Comparison of ENCODE assay signal across 7 cellular contexts in genomic region chr4:82360298-82361177, GRCh38. TPM values are rescaled to one million over a fixed set of nuclear protein-coding genes. Genes with fewer than 3 reads are reported as not detected.
DNase-seq lines count a peak whose midpoint lies in the region; ATAC-seq, FAIRE-seq and TF ChIP-seq lines count a peak whose summit lies in the region.

No MANE protein-coding gene starts in this region.

- peaks cover 27 to 58% of the 10 kb centered on the region in 2 donors for H3K36me3 Mint-ChIP-seq in activated naive CD4-positive, alpha-beta T cell treated with anti-CD3 and anti-CD28 coated beads, Interleukin-2, amount 50 U/mL, for 72 hours

- H3K9me3 ChIP-seq in small intestine (ENCODE audit: control insufficient read depth, low read depth) = no peaks in the 10 kb centered on the region

- peak overlapping the region in 1 of 2 donors; percentile 50 for H3K27ac Mint-ChIP-seq in activated naive CD4-positive, alpha-beta T cell treated with anti-CD3 and anti-CD28 coated beads, Interleukin-2, amount 50 U/mL, for 72 hours

- H3K36me3 ChIP-seq in small intestine (ENCODE audit: control insufficient read depth in 2 of 2, insufficient read depth in 2 of 2, low read length in 2 of 2) = peaks cover 5% of the 10 kb centered on the region in 2 donors

- H3K27me3 ChIP-seq in small intestine (ENCODE audit: control insufficient read depth in 2 of 2, insufficient read depth in 2 of 2, low read length in 2 of 2) = no peaks in the 10 kb centered on the region

- no peak overlapping the region for H3K27ac ChIP-seq in small intestine (ENCODE audit: low read depth in 1 of 2, low read length in 1 of 2)

- WGBS in small intestine, 3 donors = 82 to 90% (median 86%) methylated on average over 4 of the region's 4 CpGs

- TF ChIP-seq EP300 in Ishikawa (IDR thresholded peaks at IDR 0.05; ENCODE audit: borderline replicate concordance) = no peak

- no peak overlapping the region for H3K4me3 ChIP-seq in small intestine (ENCODE audit: low read depth in 1 of 2, low read length in 2 of 2)

- intact Hi-C loops in left cardiac atrium (cut with DNase I) = no loop called here

- TF ChIP-seq RAD21 in Ishikawa (IDR thresholded peaks at IDR 0.05; ENCODE audit: low read depth) = peak; percentile 6; the same call in 1 of the 2 replicates

- ATAC-seq in activated naive CD4-positive, alpha-beta T cell treated with anti-CD3 and anti-CD28 coated beads, Interleukin-2, amount 50 U/mL, for 72 hours = peak; percentile 33 to 46
- ATAC-seq in left cardiac atrium = peak; percentile 58 to 67
- no peak for ATAC-seq in HG02970 (IDR thresholded peaks at IDR 0.05; ENCODE audit: low FRiP score, unreplicated experiment)
- ATAC-seq in HG02973 (IDR thresholded peaks at IDR 0.05; ENCODE audit: unreplicated experiment) = no peak

- DNase-seq in GF-D8 (lab: John Stamatoyannopoulos, UW) = peak; percentile 16
- no peak for DNase-seq in activated naive CD4-positive, alpha-beta T cell treated with anti-CD3 and anti-CD28 coated beads, Interleukin-2, amount 50 U/mL, for 72 hours (ENCODE audit: low spot score in 2 of 2)
- DNase-seq in left cardiac atrium = no peak
- DNase-seq in small intestine = peak; percentile 29

- FAIRE-seq in small intestine (lab: Jason Lieb, UNC) = no peak

- peaks cover 4 to 7% of the 10 kb centered on the region in 2 donors for H3K4me1 ChIP-seq in small intestine (ENCODE audit: control insufficient read depth in 2 of 2, insufficient read depth in 1 of 2, low read depth in 1 of 2, low read length in 1 of 2)

- no peaks in the 10 kb centered on the region for H3K9me3 Mint-ChIP-seq in activated naive CD4-positive, alpha-beta T cell treated with anti-CD3 and anti-CD28 coated beads, Interleukin-2, amount 50 U/mL, for 72 hours

TF ChIP-seq in Ishikawa, 13 proteins besides CTCF, POLR2A, EP300 and RAD21:
- TF ChIP-seq MAX (IDR thresholded peaks at IDR 0.05) = no peak
- no peak for TF ChIP-seq REST (IDR thresholded peaks at IDR 0.05; ENCODE audit: low read depth)
- TF ChIP-seq TAF1 (IDR thresholded peaks at IDR 0.05; ENCODE audit: low read depth) = no peak
- TF ChIP-seq CREB1 (IDR thresholded peaks at IDR 0.05; ENCODE audit: low read depth) = no peak
- no peak for TF ChIP-seq ZBTB7A (IDR thresholded peaks at IDR 0.05; ENCODE audit: low read depth)
- no peak for TF ChIP-seq CEBPB (IDR thresholded peaks at IDR 0.05)
- no peak for TF ChIP-seq TEAD4 (IDR thresholded peaks at IDR 0.05)
- TF ChIP-seq, protein P1, sequence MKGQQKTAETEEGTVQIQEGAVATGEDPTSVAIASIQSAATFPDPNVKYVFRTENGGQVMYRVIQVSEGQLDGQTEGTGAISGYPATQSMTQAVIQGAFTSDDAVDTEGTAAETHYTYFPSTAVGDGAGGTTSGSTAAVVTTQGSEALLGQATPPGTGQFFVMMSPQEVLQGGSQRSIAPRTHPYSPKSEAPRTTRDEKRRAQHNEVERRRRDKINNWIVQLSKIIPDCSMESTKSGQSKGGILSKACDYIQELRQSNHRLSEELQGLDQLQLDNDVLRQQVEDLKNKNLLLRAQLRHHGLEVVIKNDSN (IDR thresholded peaks at IDR 0.05) = no peak
- no peak for TF ChIP-seq NFIC (IDR thresholded peaks at IDR 0.05)
- TF ChIP-seq TCF12 (IDR thresholded peaks at IDR 0.05; ENCODE audit: low read depth) = no peak
- no peak for TF ChIP-seq FOXM1 (IDR thresholded peaks at IDR 0.05; ENCODE audit: borderline replicate concordance, low read depth)
- TF ChIP-seq YY1 (IDR thresholded peaks at IDR 0.05; ENCODE audit: low read depth) = no peak
- TF ChIP-seq EGR1 (IDR thresholded peaks at IDR 0.05) = no peak
TF ChIP-seq in Ishikawa: peak in this region for 0.

RNA-seq across cellular contexts. Expression of gene HNRNPD, which starts 13.3 kb away (rescaled TPM):
- 100 to 1,000 TPM; 260 to 462 TPM for total RNA-seq in activated naive CD4-positive, alpha-beta T cell treated with anti-CD3 and anti-CD28 coated beads, Interleukin-2, amount 50 U/mL, for 72 hours
- 100 to 1,000 TPM; 106 to 147 TPM for total RNA-seq in left cardiac atrium
- polyA plus RNA-seq in small intestine = 100 to 1,000 TPM; 122 to 212 (median 129) TPM

Comparison
In these comparisons a context has a peak if more than half of its experiments do, and no peak if none do; other contexts are left out.
1. DNase-seq: peak in GF-D8 (single experiment) and small intestine (single experiment); none in activated naive CD4-positive, alpha-beta T cell treated with anti-CD3 and anti-CD28 coated beads, Interleukin-2, amount 50 U/mL, for 72 hours (0 of 2) and left cardiac atrium (single experiment).
2. ATAC-seq: peak in activated naive CD4-positive, alpha-beta T cell treated with anti-CD3 and anti-CD28 coated beads, Interleukin-2, amount 50 U/mL, for 72 hours (2 of 2) and left cardiac atrium (2 of 2); none in HG02970 (single experiment) and HG02973 (single experiment).